27 cellular contexts compared by ENCODE assay signal in the genomic region with DNA sequence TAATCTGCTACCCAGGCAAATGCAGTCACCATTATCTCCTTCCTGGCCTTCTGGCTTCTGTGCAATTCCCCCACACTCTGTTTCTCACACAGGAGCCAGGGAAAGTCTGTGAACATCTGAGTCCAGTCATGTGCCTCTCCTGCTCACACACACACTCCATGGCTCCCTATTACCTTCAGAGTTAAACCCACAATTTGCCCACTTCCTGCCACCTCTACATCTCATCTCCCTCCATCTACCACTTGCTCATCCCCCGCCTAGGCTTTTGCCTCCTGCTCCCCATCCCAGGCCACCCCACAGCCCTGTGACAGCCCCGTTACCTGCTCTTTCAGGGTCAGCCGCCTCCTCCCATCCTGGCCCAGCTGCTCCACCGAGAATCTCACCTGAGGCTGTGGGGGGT. TPM values are rescaled to one million over a fixed set of nuclear protein-coding genes. Genes with fewer than 3 reads are reported as not detected.
DNase-seq lines count a peak whose midpoint lies in the region; ATAC-seq and TF ChIP-seq lines count a peak whose summit lies in the region.
"Had no signal": no experiment of that assay in that cellular context is flagged by ENCODE, and none has a peak within 500 bp of the region (broad histone marks: within the 10 kb centered on the region; RNA-seq: fewer than 3 reads in every experiment).

No MANE protein-coding gene starts in this region.

- peak overlapping the region; percentile 7 for H3K27ac Mint-ChIP-seq in activated CD4-positive, alpha-beta T cell treated with anti-CD3 and anti-CD28 coated beads for 36 hours
- H3K27ac Mint-ChIP-seq in activated T-helper 1 cell treated with anti-CD3 and anti-CD28 coated beads, Interleukin-12 subunit alpha, Interleukin-12 subunit beta, Interleukin-2, Interleukin-4 antibody, amounts not matched to agents 30 ng/mL and 10 ng/mL and 1 ng/mL, durations not matched to agents 14 hours and 24 hours and 36 hours = peak overlapping the region; percentile 79
- H3K27ac Mint-ChIP-seq in naive thymus-derived CD4-positive, alpha-beta T cell = peak overlapping the region in 6 of 9 donors; percentile 36 to 75 (median 68)

- H3K27me3 ChIP-seq in DND-41 (ENCODE audit: insufficient read depth, low read length, poor library complexity) = no peaks in the 10 kb centered on the region
- H3K27me3 ChIP-seq in naive thymus-derived CD4-positive, alpha-beta T cell (ENCODE audit: control insufficient read depth in 2 of 2, insufficient read depth in 2 of 2, low read length in 2 of 2) = no peaks in the 10 kb centered on the region
- H3K27me3 ChIP-seq in hepatocyte = no peaks in the 10 kb centered on the region
- H3K27me3 ChIP-seq: adrenal gland, brain microvascular endothelial cell had no signal

- H2AFZ ChIP-seq in DND-41 (ENCODE audit: low read depth, low read length) (no peak overlapping the region), hepatocyte (no peak overlapping the region)

- no peak overlapping the region for H3K9ac ChIP-seq in DND-41 (ENCODE audit: low read depth, low read length)

- no peak for DNase-seq in activated CD4-positive, alpha-beta T cell treated with anti-CD3 and anti-CD28 coated beads for 36 hours
- DNase-seq in activated CD4-positive, alpha-beta T cell treated with anti-CD3 and anti-CD28 coated beads, Interleukin-2, amount 50 U/mL, for 48 hours = no peak
- DNase-seq in DND-41 (peak; percentile 40), hepatocyte (ENCODE audit: low spot score) (no peak), AG08396 (ENCODE audit: low spot score) (no peak)
- no peak for DNase-seq in activated T-helper 1 cell treated with anti-CD3 and anti-CD28 coated beads, Interleukin-12 subunit alpha, Interleukin-12 subunit beta, Interleukin-2, Interleukin-4 antibody, amounts not matched to agents 30 ng/mL and 10 ng/mL and 1 ng/mL, durations not matched to agents 14 hours and 24 hours and 36 hours (ENCODE audit: low spot score)
- DNase-seq in naive thymus-derived CD4-positive, alpha-beta T cell = no peak
- DNase-seq: 8988T; activated CD8-positive, alpha-beta memory T cell treated with anti-CD3 and anti-CD28 coated beads for 24 hours; adrenal gland; brain microvascular endothelial cell; Caco-2; effector CD4-positive, alpha-beta T cell; head of caudate nucleus; Kasumi-1; left cardiac atrium; mammary epithelial cell; MV-4-11; NCI-H1694 treated with DMSO at 0.1 percent for 48 hours; NCI-H2171 treated with DMSO at 0.1 percent for 48 hours; NCI-H748 treated with DMSO at 0.1 percent for 48 hours; stimulated activated CD4-positive, alpha-beta T cell treated with anti-CD3 and anti-CD28 coated beads, Interleukin-1b, Interleukin-23, amount 100 ng/mL, for 48 hours; WERI-Rb-1 had no signal

- peaks cover 8% of the 10 kb centered on the region for H3K4me1 Mint-ChIP-seq in activated CD4-positive, alpha-beta T cell treated with anti-CD3 and anti-CD28 coated beads for 36 hours
- peaks cover 14% of the 10 kb centered on the region for H3K4me1 Mint-ChIP-seq in activated T-helper 1 cell treated with anti-CD3 and anti-CD28 coated beads, Interleukin-12 subunit alpha, Interleukin-12 subunit beta, Interleukin-2, Interleukin-4 antibody, amounts not matched to agents 30 ng/mL and 10 ng/mL and 1 ng/mL, durations not matched to agents 14 hours and 24 hours and 36 hours (ENCODE audit: low read depth)
- H3K4me1 Mint-ChIP-seq in naive thymus-derived CD4-positive, alpha-beta T cell = peaks cover 6 to 15% (median 14%) of the 10 kb centered on the region in 7 donors

- no peak overlapping the region for H3K4me3 Mint-ChIP-seq in activated CD4-positive, alpha-beta T cell treated with anti-CD3 and anti-CD28 coated beads for 36 hours
- H3K4me3 Mint-ChIP-seq in activated T-helper 1 cell treated with anti-CD3 and anti-CD28 coated beads, Interleukin-12 subunit alpha, Interleukin-12 subunit beta, Interleukin-2, Interleukin-4 antibody, amounts not matched to agents 30 ng/mL and 10 ng/mL and 1 ng/mL, durations not matched to agents 14 hours and 24 hours and 36 hours = peak overlapping the region; percentile 31
- peak overlapping the region in 1 of 10 donors; percentile 48 for H3K4me3 Mint-ChIP-seq in naive thymus-derived CD4-positive, alpha-beta T cell

- H3K36me3 ChIP-seq in DND-41 (ENCODE audit: insufficient read depth, low read length) = no peaks in the 10 kb centered on the region
- H3K36me3 ChIP-seq in naive thymus-derived CD4-positive, alpha-beta T cell (ENCODE audit: control insufficient read depth in 2 of 3, insufficient read depth in 3 of 3, low read length in 3 of 3) = peaks cover 0 to 58% (median 7%) of the 10 kb centered on the region in 3 experiments
- no peaks in the 10 kb centered on the region for H3K36me3 ChIP-seq in hepatocyte (replicated peaks; ENCODE audit: insufficient read depth, low read depth)
- H3K36me3 ChIP-seq: adrenal gland, brain microvascular endothelial cell, WERI-Rb-1 had no signal

- no peaks in the 10 kb centered on the region for H3K9me3 ChIP-seq in DND-41 (ENCODE audit: insufficient read depth, low read length, severe bottlenecking)
- no peaks in the 10 kb centered on the region for H3K9me3 ChIP-seq in naive thymus-derived CD4-positive, alpha-beta T cell (ENCODE audit: control insufficient read depth in 2 of 3, low read length in 3 of 3)
- no peaks in the 10 kb centered on the region for H3K9me3 ChIP-seq in hepatocyte (ENCODE audit: low read depth)
- H3K9me3 ChIP-seq: adrenal gland, Caco-2 had no signal

- no peaks in the 10 kb centered on the region for H3K9me2 ChIP-seq in hepatocyte (replicated peaks; ENCODE audit: insufficient read depth)

- CTCF ChIA-PET in activated CD4-positive, alpha-beta T cell treated with anti-CD3 and anti-CD28 coated beads for 36 hours (lab: Charles Lee) = no interaction called here
- CTCF ChIA-PET in naive thymus-derived CD4-positive, alpha-beta T cell (lab: Charles Lee) = interaction anchor here (1.4 kb wide), 1 partner anchor 9 kb away, joined by 3 read pairs; no protein-coding TSS in a partner anchor

- TF ChIP-seq CTCF in DND-41 (IDR thresholded peaks at IDR 0.05; ENCODE audit: borderline replicate concordance, extremely low read depth, low read length, poor library complexity, severe bottlenecking) (no peak), hepatocyte (IDR thresholded peaks at IDR 0.05; ENCODE audit: poor library complexity) (no peak)

- H3K27me3 Mint-ChIP-seq in activated CD4-positive, alpha-beta T cell treated with anti-CD3 and anti-CD28 coated beads for 36 hours = no peaks in the 10 kb centered on the region
- H3K27me3 Mint-ChIP-seq in activated T-helper 1 cell treated with anti-CD3 and anti-CD28 coated beads, Interleukin-12 subunit alpha, Interleukin-12 subunit beta, Interleukin-2, Interleukin-4 antibody, amounts not matched to agents 30 ng/mL and 10 ng/mL and 1 ng/mL, durations not matched to agents 14 hours and 24 hours and 36 hours (ENCODE audit: insufficient read depth) = no peaks in the 10 kb centered on the region
- H3K27me3 Mint-ChIP-seq in naive thymus-derived CD4-positive, alpha-beta T cell = no peaks in the 10 kb centered on the region

- POLR2A ChIA-PET in activated CD4-positive, alpha-beta T cell treated with anti-CD3 and anti-CD28 coated beads for 36 hours (lab: Charles Lee) = no interaction called here
- POLR2A ChIA-PET in naive thymus-derived CD4-positive, alpha-beta T cell (lab: Charles Lee) = no interaction called here

- 75% methylated on average over 4 of the region's 4 CpGs for WGBS in hepatocyte (ENCODE audit: low lambda C conversion rate, missing lambda C conversion rate)

- peak; percentile 44 for ATAC-seq in activated CD4-positive, alpha-beta T cell treated with anti-CD3 and anti-CD28 coated beads for 36 hours
- ATAC-seq in DND-41 (ENCODE audit: insufficient read depth, low read depth) (peak; percentile 84), GM18909 (IDR thresholded peaks at IDR 0.05; ENCODE audit: poor library complexity, unreplicated experiment) (no peak)
- ATAC-seq in naive thymus-derived CD4-positive, alpha-beta T cell = no peak
- ATAC-seq: left cardiac atrium had no signal

- H3K27ac ChIP-seq in DND-41 (ENCODE audit: low read length) (peak overlapping the region; percentile 5; the same call in 1 of the 2 replicates), hepatocyte (no peak overlapping the region)
- H3K27ac ChIP-seq in naive thymus-derived CD4-positive, alpha-beta T cell (ENCODE audit: low read depth, low read length) = peak overlapping the region; percentile 28
- H3K27ac ChIP-seq: adrenal gland, brain microvascular endothelial cell, SK-N-MC, WERI-Rb-1 had no signal

- no peak overlapping the region for H3K4me3 ChIP-seq in DND-41 (ENCODE audit: low read depth in 1 of 2, low read length in 2 of 2)
- no peak overlapping the region for H3K4me3 ChIP-seq in naive thymus-derived CD4-positive, alpha-beta T cell (ENCODE audit: low read length)
- no peak overlapping the region for H3K4me3 ChIP-seq in hepatocyte
- H3K4me3 ChIP-seq: adrenal gland, SK-N-MC had no signal

- H3K36me3 Mint-ChIP-seq in activated CD4-positive, alpha-beta T cell treated with anti-CD3 and anti-CD28 coated beads for 36 hours (ENCODE audit: low read depth) = peaks cover 17% of the 10 kb centered on the region
- peaks cover 38% of the 10 kb centered on the region for H3K36me3 Mint-ChIP-seq in activated T-helper 1 cell treated with anti-CD3 and anti-CD28 coated beads, Interleukin-12 subunit alpha, Interleukin-12 subunit beta, Interleukin-2, Interleukin-4 antibody, amounts not matched to agents 30 ng/mL and 10 ng/mL and 1 ng/mL, durations not matched to agents 14 hours and 24 hours and 36 hours (ENCODE audit: low read depth)
- peaks cover 4 to 30% (median 9%) of the 10 kb centered on the region in 5 donors for H3K36me3 Mint-ChIP-seq in naive thymus-derived CD4-positive, alpha-beta T cell

- H3K79me2 ChIP-seq in DND-41 (ENCODE audit: insufficient read depth, low read length) (no peaks in the 10 kb centered on the region), hepatocyte (no peaks in the 10 kb centered on the region)

- H3K4me2 ChIP-seq in DND-41 (ENCODE audit: insufficient read depth, low read length) (no peak overlapping the region), hepatocyte (no peak overlapping the region)

- intact Hi-C loops in activated CD4-positive, alpha-beta T cell treated with anti-CD3 and anti-CD28 coated beads for 36 hours (cut with DNase I, micrococcal nuclease) = no loop called here
- intact Hi-C loops in activated T-helper 1 cell treated with anti-CD3 and anti-CD28 coated beads, Interleukin-12 subunit alpha, Interleukin-12 subunit beta, Interleukin-2, Interleukin-4 antibody, amounts not matched to agents 30 ng/mL and 10 ng/mL and 1 ng/mL, durations not matched to agents 14 hours and 24 hours and 36 hours (cut with micrococcal nuclease) = no loop called here
- intact Hi-C loops in naive thymus-derived CD4-positive, alpha-beta T cell (cut with micrococcal nuclease) = no loop called here

- H3K9me3 Mint-ChIP-seq in activated CD4-positive, alpha-beta T cell treated with anti-CD3 and anti-CD28 coated beads for 36 hours (ENCODE audit: low read depth) = no peaks in the 10 kb centered on the region
- no peaks in the 10 kb centered on the region for H3K9me3 Mint-ChIP-seq in activated T-helper 1 cell treated with anti-CD3 and anti-CD28 coated beads, Interleukin-12 subunit alpha, Interleukin-12 subunit beta, Interleukin-2, Interleukin-4 antibody, amounts not matched to agents 30 ng/mL and 10 ng/mL and 1 ng/mL, durations not matched to agents 14 hours and 24 hours and 36 hours
- H3K9me3 Mint-ChIP-seq in naive thymus-derived CD4-positive, alpha-beta T cell = no peaks in the 10 kb centered on the region

- H3K4me1 ChIP-seq in DND-41 (ENCODE audit: insufficient read depth, low read length) (peaks cover 7% of the 10 kb centered on the region), hepatocyte (ENCODE audit: insufficient read depth) (no peaks in the 10 kb centered on the region)
- peaks cover 8 to 13% of the 10 kb centered on the region in 2 donors for H3K4me1 ChIP-seq in naive thymus-derived CD4-positive, alpha-beta T cell (ENCODE audit: control insufficient read depth in 2 of 2, insufficient read depth in 2 of 2, low read length in 2 of 2)
- H3K4me1 ChIP-seq: adrenal gland, Caco-2 had no signal

- H4K20me1 ChIP-seq in DND-41 (ENCODE audit: insufficient read depth, low read length) = no peaks in the 10 kb centered on the region
- no peaks in the 10 kb centered on the region for H4K20me1 ChIP-seq in hepatocyte (ENCODE audit: insufficient read depth, poor library complexity, severe bottlenecking)

RNA-seq across cellular contexts. Expression of gene IL12RB1, which starts 13.5 kb away (rescaled TPM):
- 10 to 100 TPM; 17.2 to 20.0 TPM for total RNA-seq in activated CD4-positive, alpha-beta T cell treated with anti-CD3 and anti-CD28 coated beads for 36 hours
- 44.5 and 47.5 TPM in 2 replicates for total RNA-seq in activated T-helper 1 cell treated with anti-CD3 and anti-CD28 coated beads, Interleukin-12 subunit alpha, Interleukin-12 subunit beta, Interleukin-2, Interleukin-4 antibody, amounts not matched to agents 30 ng/mL and 10 ng/mL and 1 ng/mL, durations not matched to agents 14 hours and 24 hours and 36 hours
- 100 to 1,000 TPM in 1 of 5 experiments, 10 to 100 TPM in 4; 17.7 to 110 (median 25.0) TPM for total RNA-seq in naive thymus-derived CD4-positive, alpha-beta T cell
- polyA plus RNA-seq in naive thymus-derived CD4-positive, alpha-beta T cell = 10 to 100 TPM; 17.6 to 24.1 TPM
- not detected in 2 replicates for total RNA-seq in hepatocyte
- polyA plus RNA-seq in hepatocyte = not detected in 2 replicates
- total RNA-seq: Caco-2, epithelial cell of proximal tubule, H1, mammary epithelial cell had no signal

RNA-seq across cellular contexts. Expression of gene MAST3, which starts 24.4 kb away (rescaled TPM):
- 10 to 100 TPM; 17.4 to 20.1 TPM for total RNA-seq in activated CD4-positive, alpha-beta T cell treated with anti-CD3 and anti-CD28 coated beads for 36 hours
- 16.5 and 17.6 TPM in 2 replicates for total RNA-seq in activated T-helper 1 cell treated with anti-CD3 and anti-CD28 coated beads, Interleukin-12 subunit alpha, Interleukin-12 subunit beta, Interleukin-2, Interleukin-4 antibody, amounts not matched to agents 30 ng/mL and 10 ng/mL and 1 ng/mL, durations not matched to agents 14 hours and 24 hours and 36 hours
- total RNA-seq in naive thymus-derived CD4-positive, alpha-beta T cell = 10 to 100 TPM; 36.0 to 58.7 (median 50.6) TPM
- 10 to 100 TPM; 10.2 to 20.3 TPM for polyA plus RNA-seq in naive thymus-derived CD4-positive, alpha-beta T cell
- total RNA-seq in hepatocyte = 5.5 and 9.7 TPM in 2 replicates
- polyA plus RNA-seq in hepatocyte = 10.3 and 11.1 TPM in 2 replicates

Comparison
In these comparisons a context has a peak if more than half of its experiments do, and no peak if none do; other contexts are left out.
1. ATAC-seq: peak in activated CD4-positive, alpha-beta T cell treated with anti-CD3 and anti-CD28 coated beads for 36 hours (single experiment) and DND-41 (single experiment); none in naive thymus-derived CD4-positive, alpha-beta T cell (single experiment) and GM18909 (single experiment).
2. H3K27ac Mint-ChIP-seq: peak in every context shown above with its lines; median percentile 79 in activated T-helper 1 cell treated with anti-CD3 and anti-CD28 coated beads, Interleukin-12 subunit alpha, Interleukin-12 subunit beta, Interleukin-2, Interleukin-4 antibody, amounts not matched to agents 30 ng/mL and 10 ng/mL and 1 ng/mL, durations not matched to agents 14 hours and 24 hours and 36 hours; 68 in naive thymus-derived CD4-positive, alpha-beta T cell; 7 in activated CD4-positive, alpha-beta T cell treated with anti-CD3 and anti-CD28 coated beads for 36 hours.
3. RNA of gene IL12RB1, which starts 13.5 kb away (total RNA-seq): 44.5 to 47.5 TPM in activated T-helper 1 cell treated with anti-CD3 and anti-CD28 coated beads, Interleukin-12 subunit alpha, Interleukin-12 subunit beta, Interleukin-2, Interleukin-4 antibody, amounts not matched to agents 30 ng/mL and 10 ng/mL and 1 ng/mL, durations not matched to agents 14 hours and 24 hours and 36 hours, 17.7 to 110 TPM in naive thymus-derived CD4-positive, alpha-beta T cell and 17.2 to 20.0 TPM in activated CD4-positive, alpha-beta T cell treated with anti-CD3 and anti-CD28 coated beads for 36 hours; not detected in hepatocyte; every median in the first group is over 10 times any median in the second.